ENCODE assay signal across 19 cellular contexts in the genomic region with DNA sequence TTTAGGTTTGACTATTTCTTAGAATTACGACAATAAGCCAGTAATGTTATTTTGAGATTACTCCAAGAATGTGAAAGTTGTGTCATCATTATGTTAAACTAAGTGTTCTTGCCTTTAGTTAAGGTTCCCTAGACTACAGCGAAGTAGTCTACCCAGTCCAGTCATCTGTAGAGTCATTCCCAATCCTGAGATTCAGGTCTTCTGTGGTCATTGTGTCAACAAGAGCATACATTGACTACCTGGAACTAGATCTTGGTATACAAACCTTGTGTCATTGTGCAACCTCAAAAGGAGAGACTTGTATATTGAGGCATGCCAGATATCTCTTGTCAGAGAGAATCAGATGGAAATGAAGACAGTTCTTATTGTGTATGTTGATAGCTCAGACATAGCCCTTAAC.
"Had no signal": no experiment of that assay in that cellular context is flagged by ENCODE, and none has a peak within 500 bp of the region (broad histone marks: within the 10 kb centered on the region; RNA-seq: fewer than 3 reads in every experiment).

No MANE protein-coding gene starts in this region.

- H3K27ac Mint-ChIP-seq: activated CD8-positive, alpha-beta memory T cell treated with anti-CD3 and anti-CD28 coated beads, Interleukin-2, amount 10 ng/mL, durations not matched to agents 7 days and 5 days; endodermal cell; neural progenitor cell; T-helper 2 cell treated with Interferon-gamma antibody and Interleukin-4, amounts not matched to agents 5 μg/mL and 100 μg/mL, for 36 hours had no signal

- ATAC-seq: activated CD4-positive, alpha-beta T cell treated with anti-CD3 and anti-CD28 coated beads for 36 hours; activated CD8-positive, alpha-beta memory T cell treated with anti-CD3 and anti-CD28 coated beads, Interleukin-2, amount 10 ng/mL, durations not matched to agents 7 days and 5 days; gastrocnemius medialis; psoas muscle; right cardiac atrium had no signal

- H3K27me3 Mint-ChIP-seq: activated CD4-positive, alpha-beta T cell treated with anti-CD3 and anti-CD28 coated beads for 36 hours; activated CD8-positive, alpha-beta memory T cell treated with anti-CD3 and anti-CD28 coated beads, Interleukin-2, amount 10 ng/mL, durations not matched to agents 7 days and 5 days had no signal

- H3K9me3 Mint-ChIP-seq: endodermal cell; neural progenitor cell; T-helper 2 cell treated with Interferon-gamma antibody and Interleukin-4, amounts not matched to agents 5 μg/mL and 100 μg/mL, for 36 hours had no signal

- H3K4me3 Mint-ChIP-seq: activated CD4-positive, alpha-beta T cell treated with anti-CD3 and anti-CD28 coated beads for 36 hours; activated CD8-positive, alpha-beta memory T cell treated with anti-CD3 and anti-CD28 coated beads, Interleukin-2, amount 10 ng/mL, durations not matched to agents 7 days and 5 days; endodermal cell; neural progenitor cell; T-helper 2 cell treated with Interferon-gamma antibody and Interleukin-4, amounts not matched to agents 5 μg/mL and 100 μg/mL, for 36 hours had no signal

- DNase-seq: activated CD4-positive, alpha-beta T cell treated with anti-CD3 and anti-CD28 coated beads for 36 hours; activated CD4-positive, alpha-beta T cell treated with anti-CD3 and anti-CD28 coated beads, Interleukin-2, amount 50 U/mL, for 48 hours; activated CD8-positive, alpha-beta memory T cell treated with anti-CD3 and anti-CD28 coated beads, Interleukin-2, amount 10 ng/mL, durations not matched to agents 7 days and 5 days; activated naive CD4-positive, alpha-beta T cell treated with anti-CD3 and anti-CD28 coated beads, Interleukin-2, amount 50 U/mL, for 16 hours; activated T-cell treated with anti-CD3 and anti-CD28 coated beads, Interleukin-2, amount 50 U/mL, for 1 hour; amniotic stem cell; caudate nucleus; dorsolateral prefrontal cortex; endodermal cell; erythroblast; gastrocnemius medialis; head of caudate nucleus; left ventricle myocardium inferior; psoas muscle; right cardiac atrium; stomach; upper lobe of left lung had no signal
